ENCODE assay signal across 1 cellular context in the genomic region with DNA sequence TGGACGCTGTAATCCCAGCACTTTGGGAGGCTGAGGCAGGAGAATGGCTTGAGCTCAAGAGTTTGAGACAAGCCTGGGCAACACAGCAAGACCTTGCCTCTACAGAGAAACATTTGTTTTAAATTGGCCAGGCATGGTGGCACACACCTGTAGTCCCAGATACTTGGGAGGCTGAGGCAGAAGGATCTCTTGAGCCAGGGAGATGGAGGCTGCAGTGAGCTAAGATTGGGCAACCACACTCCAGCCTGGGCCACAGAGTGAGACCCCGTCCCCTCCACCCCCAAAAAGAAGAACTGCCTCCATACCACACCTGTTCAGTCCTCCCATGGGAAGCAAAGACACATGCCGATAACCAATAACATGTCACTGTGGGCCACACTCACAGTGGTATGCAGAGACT.
TF ChIP-seq lines count a peak whose summit lies in the region.

No MANE protein-coding gene starts in this region.

TF ChIP-seq in GM23338, 12 proteins besides CTCF, POLR2A, EP300 and RAD21 (continued from another document):
- no peak for TF ChIP-seq ETS1 (IDR thresholded peaks at IDR 0.05)
- TF ChIP-seq REST (IDR thresholded peaks at IDR 0.05; ENCODE audit: unreplicated experiment) = no peak
- no peak for TF ChIP-seq EZH2 (IDR thresholded peaks at IDR 0.05; ENCODE audit: low read depth, unreplicated experiment)
- TF ChIP-seq ZNF331 (CRISPR knock-in tag; IDR thresholded peaks at IDR 0.05; ENCODE audit: low read depth) = no peak
